In the genomic region with DNA sequence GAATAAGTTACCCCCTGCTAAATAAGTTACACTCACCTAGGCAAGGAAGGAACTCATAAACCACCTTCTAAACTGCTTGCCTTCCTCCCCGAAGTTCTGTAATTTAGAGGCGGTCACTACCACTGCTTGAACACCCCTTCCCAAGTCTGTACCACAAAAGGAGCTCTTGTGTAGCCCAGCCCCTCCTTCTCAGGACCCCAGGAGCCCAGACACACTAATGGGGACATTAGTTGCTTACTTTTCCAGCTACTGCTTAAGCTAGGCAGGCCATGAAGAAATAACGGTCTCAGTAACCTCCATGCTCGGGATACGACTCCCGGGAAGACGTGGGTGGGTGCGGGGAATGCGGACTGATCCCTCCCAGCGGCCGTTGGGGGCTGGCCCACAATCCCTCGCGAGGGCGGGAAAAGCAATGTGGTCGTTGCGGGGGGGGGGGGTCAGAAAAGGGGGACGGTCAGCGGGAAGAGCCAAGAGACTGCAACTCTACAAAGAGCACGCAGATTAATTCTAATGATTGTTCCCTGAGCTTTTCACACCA, we compare ENCODE assay signal across 8 cellular contexts. TPM values are rescaled to one million over a fixed set of nuclear protein-coding genes. Genes with fewer than 3 reads are reported as not detected.
A peak's percentile ranks its signal among the peaks of the same experiment; 100 is the strongest.
DNase-seq lines count a peak whose midpoint lies in the region; ATAC-seq, FAIRE-seq and TF ChIP-seq lines count a peak whose summit lies in the region.

A gene with protein sequence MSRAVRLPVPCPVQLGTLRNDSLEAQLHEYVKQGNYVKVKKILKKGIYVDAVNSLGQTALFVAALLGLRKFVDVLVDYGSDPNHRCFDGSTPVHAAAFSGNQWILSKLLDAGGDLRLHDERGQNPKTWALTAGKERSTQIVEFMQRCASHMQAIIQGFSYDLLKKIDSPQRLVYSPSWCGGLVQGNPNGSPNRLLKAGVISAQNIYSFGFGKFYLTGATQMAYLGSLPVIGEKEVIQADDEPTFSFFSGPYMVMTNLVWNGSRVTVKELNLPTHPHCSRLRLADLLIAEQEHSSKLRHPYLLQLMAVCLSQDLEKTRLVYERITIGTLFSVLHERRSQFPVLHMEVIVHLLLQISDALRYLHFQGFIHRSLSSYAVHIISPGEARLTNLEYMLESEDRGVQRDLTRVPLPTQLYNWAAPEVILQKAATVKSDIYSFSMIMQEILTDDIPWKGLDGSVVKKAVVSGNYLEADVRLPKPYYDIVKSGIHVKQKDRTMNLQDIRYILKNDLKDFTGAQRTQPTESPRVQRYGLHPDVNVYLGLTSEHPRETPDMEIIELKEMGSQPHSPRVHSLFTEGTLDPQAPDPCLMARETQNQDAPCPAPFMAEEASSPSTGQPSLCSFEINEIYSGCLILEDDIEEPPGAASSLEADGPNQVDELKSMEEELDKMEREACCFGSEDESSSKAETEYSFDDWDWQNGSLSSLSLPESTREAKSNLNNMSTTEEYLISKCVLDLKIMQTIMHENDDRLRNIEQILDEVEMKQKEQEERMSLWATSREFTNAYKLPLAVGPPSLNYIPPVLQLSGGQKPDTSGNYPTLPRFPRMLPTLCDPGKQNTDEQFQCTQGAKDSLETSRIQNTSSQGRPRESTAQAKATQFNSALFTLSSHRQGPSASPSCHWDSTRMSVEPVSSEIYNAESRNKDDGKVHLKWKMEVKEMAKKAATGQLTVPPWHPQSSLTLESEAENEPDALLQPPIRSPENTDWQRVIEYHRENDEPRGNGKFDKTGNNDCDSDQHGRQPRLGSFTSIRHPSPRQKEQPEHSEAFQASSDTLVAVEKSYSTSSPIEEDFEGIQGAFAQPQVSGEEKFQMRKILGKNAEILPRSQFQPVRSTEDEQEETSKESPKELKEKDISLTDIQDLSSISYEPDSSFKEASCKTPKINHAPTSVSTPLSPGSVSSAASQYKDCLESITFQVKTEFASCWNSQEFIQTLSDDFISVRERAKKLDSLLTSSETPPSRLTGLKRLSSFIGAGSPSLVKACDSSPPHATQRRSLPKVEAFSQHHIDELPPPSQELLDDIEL (N-terminal part only) (minus strand): TSS at position 345 of the 538 bp plus-strand sequence. CDS start 40,044 bp downstream, outside the sequence.

- H3K27ac ChIP-seq in C4-2B: peak within 1 kb of the TSS; percentile 87
- peak within 1 kb of the TSS; percentile 7 for H3K27ac ChIP-seq in duodenal mucosa (ENCODE audit: low read depth, low read length)

- no peaks in the 10 kb centered on the region for H3K27me3 ChIP-seq in duodenal mucosa (ENCODE audit: control insufficient read depth in 1 of 2, insufficient read depth in 2 of 2, low read length in 2 of 2)

- DNase-seq in NCI-H2029 treated with DMSO at 0.1 percent for 48 hours (lab: John Stamatoyannopoulos, UW) (peak; percentile 78), nephron progenitor cell (no peak), frontal cortex (ENCODE audit: low spot score in 2 of 2) (no peak)

- no peaks in the 10 kb centered on the region for H3K9me3 ChIP-seq in duodenal mucosa (ENCODE audit: control insufficient read depth in 1 of 2, low read length in 2 of 2)

- TF ChIP-seq CTCF in C4-2B (conservative IDR thresholded peaks at IDR 0.05) (no peak), nephron progenitor cell (IDR thresholded peaks at IDR 0.05) (no peak)

- peak within 1 kb of the TSS; percentile 19 for H3K27ac Mint-ChIP-seq in nephron progenitor cell

- H3K36me3 Mint-ChIP-seq in nephron progenitor cell (ENCODE audit: low read depth): peaks cover 13% of the 10 kb centered on the region

- H3K4me1 ChIP-seq in duodenal mucosa (ENCODE audit: control insufficient read depth in 1 of 2, insufficient read depth in 2 of 2, low read length in 2 of 2): peaks cover 10 to 14% of the 10 kb centered on the region in 2 donors

- no peaks in the 10 kb centered on the region for H3K9me3 Mint-ChIP-seq in nephron progenitor cell

- H3K4me3 Mint-ChIP-seq in nephron progenitor cell: peak within 1 kb of the TSS; percentile 86

- ATAC-seq in GM19463 (IDR thresholded peaks at IDR 0.05; ENCODE audit: unreplicated experiment): no peak
- ATAC-seq in HG02642 (IDR thresholded peaks at IDR 0.05; ENCODE audit: poor library complexity, unreplicated experiment): no peak
- no peak for ATAC-seq in GM21737 (IDR thresholded peaks at IDR 0.05; ENCODE audit: unreplicated experiment)

- H3K4me3 ChIP-seq in duodenal mucosa (ENCODE audit: low read depth in 1 of 2, low read length in 2 of 2): peak within 1 kb of the TSS; percentile 85 to 86

- H3K4me1 Mint-ChIP-seq in nephron progenitor cell: peaks cover 33% of the 10 kb centered on the region

- peak within 1 kb of the TSS; percentile 65 to 76 for H3K9ac ChIP-seq in duodenal mucosa (ENCODE audit: low read depth in 1 of 2, low read length in 2 of 2)

- FAIRE-seq in frontal cortex (lab: Jason Lieb, UNC): no peak

- peaks cover 10% of the 10 kb centered on the region for H3K27me3 Mint-ChIP-seq in nephron progenitor cell (ENCODE audit: low read depth, poor library complexity)

- H3K36me3 ChIP-seq in duodenal mucosa (ENCODE audit: control insufficient read depth in 1 of 2, insufficient read depth in 2 of 2, low read length in 2 of 2): peaks cover 0 to 5% of the 10 kb centered on the region in 2 donors

RNA-seq across cellular contexts. Expression of the gene that starts here (rescaled TPM):
- under 0.01 TPM for total RNA-seq in frontal cortex
